In genomic region chr2:101474752-101475384, GRCh38 we compare ENCODE assay signal across 1 cellular context.
TF ChIP-seq lines count a peak whose summit lies in the region.

Gene RFX8 (minus strand): TSS chr2:101475112. CDS start chr2:101466848, 8,264 bp downstream.

TF ChIP-seq in IMR-90, 13 proteins besides CTCF, POLR2A, EP300 and RAD21:
- TF ChIP-seq RFX5 (IDR thresholded peaks at IDR 0.05; ENCODE audit: low read depth, low read length) = no peak
- peak; percentile 59 for TF ChIP-seq MAFK (IDR thresholded peaks at IDR 0.05; ENCODE audit: low read depth, low read length)
- no peak for TF ChIP-seq RCOR1 (IDR thresholded peaks at IDR 0.05; ENCODE audit: insufficient replicate concordance, low read length)
- no peak for TF ChIP-seq NFE2L2 (IDR thresholded peaks at IDR 0.05; ENCODE audit: low read depth, low read length)
- TF ChIP-seq, protein P1, sequence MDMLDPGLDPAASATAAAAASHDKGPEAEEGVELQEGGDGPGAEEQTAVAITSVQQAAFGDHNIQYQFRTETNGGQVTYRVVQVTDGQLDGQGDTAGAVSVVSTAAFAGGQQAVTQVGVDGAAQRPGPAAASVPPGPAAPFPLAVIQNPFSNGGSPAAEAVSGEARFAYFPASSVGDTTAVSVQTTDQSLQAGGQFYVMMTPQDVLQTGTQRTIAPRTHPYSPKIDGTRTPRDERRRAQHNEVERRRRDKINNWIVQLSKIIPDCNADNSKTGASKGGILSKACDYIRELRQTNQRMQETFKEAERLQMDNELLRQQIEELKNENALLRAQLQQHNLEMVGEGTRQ (IDR thresholded peaks at IDR 0.05; ENCODE audit: low read depth, low read length) = no peak
- TF ChIP-seq CEBPB (IDR thresholded peaks at IDR 0.05; ENCODE audit: low read depth, low read length) = peak; percentile 92
- TF ChIP-seq MAZ (IDR thresholded peaks at IDR 0.05; ENCODE audit: borderline replicate concordance, low read depth, low read length) = peak; percentile 24; the same call in 1 of the 2 replicates
